ENCODE assay signal across 26 cellular contexts in genomic region chr1:96365596-96365995, GRCh38.
DNase-seq lines count a peak whose midpoint lies in the region; ATAC-seq and TF ChIP-seq lines count a peak whose summit lies in the region.
"Had no signal": no experiment of that assay in that cellular context is flagged by ENCODE, and none has a peak within 500 bp of the region (broad histone marks: within the 10 kb centered on the region; RNA-seq: fewer than 3 reads in every experiment).

No MANE protein-coding gene starts in this region.

- H3K27me3 ChIP-seq in SK-N-SH (ENCODE audit: insufficient read depth) (no peaks in the 10 kb centered on the region), adipocyte (replicated peaks; ENCODE audit: control insufficient read depth, insufficient read depth, low read length) (no peaks in the 10 kb centered on the region), upper lobe of left lung (no peaks in the 10 kb centered on the region)
- H3K27me3 ChIP-seq: BE2C, hepatocyte had no signal

- H3K9me2 ChIP-seq in SK-N-SH = no peaks in the 10 kb centered on the region

- H2AFZ ChIP-seq in SK-N-SH (ENCODE audit: low read depth) = no peak overlapping the region
- H2AFZ ChIP-seq: hepatocyte had no signal

- H3K27ac ChIP-seq in SK-N-SH (ENCODE audit: low read depth in 2 of 2, low read length in 1 of 2) (no peak overlapping the region), upper lobe of left lung (no peak overlapping the region)
- H3K27ac ChIP-seq: hepatocyte, skin epidermis had no signal

- H3K9ac ChIP-seq in SK-N-SH (no peak overlapping the region), adipocyte (ENCODE audit: low read length) (no peak overlapping the region)

- DNase-seq in SK-N-SH (no peak), adipocyte (ENCODE audit: low read depth) (peak; percentile 45), fibroblast of pulmonary artery (ENCODE audit: low read depth) (peak; percentile 55), upper lobe of left lung (no peak)
- DNase-seq in activated CD4-positive, CD25-positive, alpha-beta regulatory T cell (lab: John Stamatoyannopoulos, UW) = no peak
- DNase-seq: activated naive CD4-positive, alpha-beta T cell treated with anti-CD3 and anti-CD28 coated beads for 36 hours; activated T-cell treated with anti-CD3 and anti-CD28 coated beads, Interleukin-2, amount 50 U/mL, for 4 hours; BE2C; caudate nucleus; COR-L47; DND-41; naive B cell; NCI-H1436; NCI-H510A treated with DMSO at 0.1 percent for 48 hours; occipital lobe; PC-3; SIG-M5; stimulated activated CD4-positive, alpha-beta T cell treated with anti-CD3 and anti-CD28 coated beads, Interleukin-1b, Interleukin-23, amount 100 ng/mL, for 48 hours; T-helper 1 cell; trophoblast cell had no signal

- H3K9me3 ChIP-seq in SK-N-SH (no peaks in the 10 kb centered on the region), adipocyte (ENCODE audit: control insufficient read depth, low read length) (no peaks in the 10 kb centered on the region), upper lobe of left lung (no peaks in the 10 kb centered on the region)
- H3K9me3 ChIP-seq: BE2C had no signal

- TF ChIP-seq EP300 in SK-N-SH (IDR thresholded peaks at IDR 0.05; ENCODE audit: borderline replicate concordance in 1 of 2, low read depth in 1 of 2, low read length in 1 of 2) (no peak), upper lobe of left lung (IDR thresholded peaks at IDR 0.05) (no peak)

- WGBS in SK-N-SH (ENCODE audit: low lambda C conversion rate) = 39% methylated on average over 1 of the region's 1 CpG
- 43 to 56% methylated on average over 1 of the region's 1 CpG for WGBS in upper lobe of left lung, 2 donors

- TF ChIP-seq CTCF in SK-N-SH (IDR thresholded peaks at IDR 0.05) (no peak), fibroblast of pulmonary artery (IDR thresholded peaks at IDR 0.05; ENCODE audit: low read length, missing control alignments) (no peak), upper lobe of left lung (IDR thresholded peaks at IDR 0.05) (no peak)

- TF ChIP-seq RAD21 in SK-N-SH (IDR thresholded peaks at IDR 0.05; ENCODE audit: low read length) = no peak

- no peak for TF ChIP-seq POLR2A in upper lobe of left lung (IDR thresholded peaks at IDR 0.05)

- CTCF ChIA-PET in SK-N-SH (lab: Yijun Ruan, JAX) = no interaction called here

- H3F3A ChIP-seq in SK-N-SH (replicated peaks; ENCODE audit: insufficient read depth) = peaks cover 31% of the 10 kb centered on the region

- no peak overlapping the region for H3K4me3 ChIP-seq in SK-N-SH (ENCODE audit: low read depth in 2 of 2, low read length in 1 of 2)
- no peak overlapping the region for H3K4me3 ChIP-seq in adipocyte (ENCODE audit: low read length)
- no peak overlapping the region for H3K4me3 ChIP-seq in fibroblast of pulmonary artery (replicated peaks; ENCODE audit: low read depth, low read length)
- H3K4me3 ChIP-seq in upper lobe of left lung = no peak overlapping the region
- H3K4me3 ChIP-seq: hepatocyte, skin epidermis had no signal

- no peak for ATAC-seq in SK-N-SH treated with all-trans-retinoic acid at 6 μM for 48 hours
- no peak for ATAC-seq in HG03342 (IDR thresholded peaks at IDR 0.05; ENCODE audit: unreplicated experiment)
- ATAC-seq in HG02763 (IDR thresholded peaks at IDR 0.05; ENCODE audit: unreplicated experiment) = no peak
- ATAC-seq in upper lobe of left lung (ENCODE audit: low FRiP score in 2 of 2) = no peak
- ATAC-seq: activated T-cell treated with anti-CD3 and anti-CD28 coated beads, Interleukin-2, amount 50 U/mL, for 4 hours; left lobe of liver; PC-3 had no signal

- H4K20me1 ChIP-seq in SK-N-SH (ENCODE audit: insufficient read depth) = no peaks in the 10 kb centered on the region

- H3K4me1 ChIP-seq in SK-N-SH (ENCODE audit: control insufficient read depth in 1 of 2, insufficient read depth in 2 of 2, low read depth in 1 of 2, low read length in 1 of 2) = peaks cover 6 to 34% of the 10 kb centered on the region in 2 experiments
- peaks cover 63% of the 10 kb centered on the region for H3K4me1 ChIP-seq in adipocyte (ENCODE audit: control insufficient read depth, insufficient read depth, low read length)
- no peaks in the 10 kb centered on the region for H3K4me1 ChIP-seq in upper lobe of left lung

- 0 out of 2 replicates have a peak overlapping the region, but pooled peaks have one; percentile 5 for H3K4me2 ChIP-seq in SK-N-SH
- H3K4me2 ChIP-seq: hepatocyte had no signal

- H3K36me3 ChIP-seq in SK-N-SH (replicated peaks in 1 of 2; ENCODE audit: control insufficient read depth in 1 of 2, insufficient read depth in 2 of 2, low read length in 1 of 2) (no peaks in the 10 kb centered on the region), adipocyte (ENCODE audit: control insufficient read depth, insufficient read depth, low read length, severe bottlenecking) (no peaks in the 10 kb centered on the region), upper lobe of left lung (no peaks in the 10 kb centered on the region)
- H3K36me3 ChIP-seq: BE2C had no signal

- no peaks in the 10 kb centered on the region for H3K79me2 ChIP-seq in SK-N-SH (ENCODE audit: insufficient read depth)
- H3K79me2 ChIP-seq: hepatocyte had no signal

- POLR2A ChIA-PET in SK-N-SH (lab: Yijun Ruan, JAX) = no interaction called here

TF ChIP-seq in SK-N-SH, 30 proteins besides CTCF, POLR2A, EP300 and RAD21 (continues in another document):
- no peak for TF ChIP-seq USF1 (IDR thresholded peaks at IDR 0.05; ENCODE audit: borderline replicate concordance, low read depth)
- no peak for TF ChIP-seq FOXJ3 (CRISPR knock-in tag; IDR thresholded peaks at IDR 0.05)
- no peak for TF ChIP-seq GABPA (IDR thresholded peaks at IDR 0.05; ENCODE audit: low read depth)
- no peak for TF ChIP-seq FOSL2 (IDR thresholded peaks at IDR 0.05; ENCODE audit: borderline replicate concordance, low read depth)
- TF ChIP-seq PBX3 (IDR thresholded peaks at IDR 0.05) = no peak
- no peak for TF ChIP-seq NRF1 (IDR thresholded peaks at IDR 0.05; ENCODE audit: low read depth, low read length)
- TF ChIP-seq RXRA (IDR thresholded peaks at IDR 0.05; ENCODE audit: borderline replicate concordance, low read depth) = no peak
- no peak for TF ChIP-seq MXI1 (IDR thresholded peaks at IDR 0.05; ENCODE audit: low read depth, low read length)
- TF ChIP-seq FOXM1 (IDR thresholded peaks at IDR 0.05; ENCODE audit: low read depth) = no peak
- TF ChIP-seq ELF1 (IDR thresholded peaks at IDR 0.05) = no peak
- TF ChIP-seq SIN3A (IDR thresholded peaks at IDR 0.05; ENCODE audit: borderline replicate concordance, low read depth, low read length) = no peak
- TF ChIP-seq RFX5 (IDR thresholded peaks at IDR 0.05; ENCODE audit: low read length) = no peak
- TF ChIP-seq MEF2A (IDR thresholded peaks at IDR 0.05; ENCODE audit: borderline replicate concordance, low read depth) = no peak
- TF ChIP-seq JUND (IDR thresholded peaks at IDR 0.05) = no peak

TF ChIP-seq in SK-N-SH treated with all-trans-retinoic acid at 6 μM for 48 hours, 23 proteins besides CTCF, POLR2A, EP300 and RAD21:
- TF ChIP-seq SNAI2 (CRISPR knock-in tag; IDR thresholded peaks at IDR 0.05) = no peak

Comparison
In these comparisons a context has a peak if more than half of its experiments do, and no peak if none do; other contexts are left out.
1. DNase-seq: peak in adipocyte (single experiment) and fibroblast of pulmonary artery (single experiment); none in SK-N-SH (single experiment), activated CD4-positive, CD25-positive, alpha-beta regulatory T cell (0 of 4) and upper lobe of left lung (0 of 2).